Comparison of ENCODE assay signal across 25 cellular contexts in the genomic region with DNA sequence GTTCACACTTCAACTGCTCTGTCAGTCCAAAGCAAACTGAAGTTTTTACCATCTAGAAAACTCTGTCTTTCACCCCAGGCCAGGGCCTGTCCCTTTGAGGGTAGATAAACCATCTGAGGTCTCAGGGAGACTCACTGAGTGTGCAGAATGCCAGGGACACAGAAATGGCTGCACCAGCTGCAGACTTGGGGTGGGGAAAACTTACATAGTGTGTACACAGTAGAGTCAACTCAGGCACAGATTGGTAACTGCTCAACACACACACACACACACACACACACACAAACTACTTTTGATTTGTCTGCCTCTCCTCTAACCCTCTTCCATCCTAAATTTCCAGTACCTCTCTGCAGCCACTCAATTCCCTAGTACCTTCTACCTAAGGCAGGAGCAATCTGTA.
DNase-seq lines count a peak whose midpoint lies in the region; ATAC-seq, FAIRE-seq and TF ChIP-seq lines count a peak whose summit lies in the region.
"Had no signal": no experiment of that assay in that cellular context is flagged by ENCODE, and none has a peak within 500 bp of the region (broad histone marks: within the 10 kb centered on the region; RNA-seq: fewer than 3 reads in every experiment).

No MANE protein-coding gene starts in this region.

- dilution Hi-C loops in keratinocyte (cut with MboI; ENCODE audit: extremely low pct_ligation_motif_present, low sequenced_read_pairs): no loop called here

- peak overlapping the region; percentile 31 for H3K27ac Mint-ChIP-seq in Caco-2 (ENCODE audit: unreplicated experiment)
- no peak overlapping the region for H3K27ac Mint-ChIP-seq in neural progenitor cell
- no peak overlapping the region for H3K27ac Mint-ChIP-seq in natural killer cell
- H3K27ac Mint-ChIP-seq: B cell; CD4-positive, CD25-positive, alpha-beta regulatory T cell; CD8-positive, alpha-beta T cell had no signal

- no peak overlapping the region for H3K9ac ChIP-seq in SK-N-SH
- no peak overlapping the region for H3K9ac ChIP-seq in keratinocyte (ENCODE audit: control insufficient read depth, extremely low read depth, insufficient read depth, low read length)
- no peak overlapping the region for H3K9ac ChIP-seq in neural progenitor cell
- no peak overlapping the region for H3K9ac ChIP-seq in MM.1S (ENCODE audit: low read length)
- H3K9ac ChIP-seq: BLaER1 had no signal

- POLR2A ChIA-PET in SK-N-SH (lab: Yijun Ruan, JAX) (no interaction called here), Caco-2 (lab: Charles Lee) (no interaction called here)

- no peak for TF ChIP-seq CTCF in SK-N-SH (IDR thresholded peaks at IDR 0.05)
- no peak for TF ChIP-seq CTCF in Caco-2 (IDR thresholded peaks at IDR 0.05; ENCODE audit: insufficient read depth in 1 of 2, low read depth in 1 of 2, low read length in 1 of 2, severe bottlenecking in 1 of 2, unreplicated experiment in 1 of 2)
- no peak for TF ChIP-seq CTCF in keratinocyte (optimal IDR thresholded peaks at IDR 0.05 in 1 of 3, IDR thresholded peaks at IDR 0.05 in 1 of 3, conservative IDR thresholded peaks at IDR 0.05 in 1 of 3; ENCODE audit: extremely low read depth in 1 of 3, insufficient read depth in 2 of 3, low read length in 3 of 3)
- TF ChIP-seq CTCF in neural progenitor cell (IDR thresholded peaks at IDR 0.05): no peak
- TF ChIP-seq CTCF in MM.1S (IDR thresholded peaks at IDR 0.05; ENCODE audit: low read length): no peak
- no peak for TF ChIP-seq CTCF in natural killer cell (IDR thresholded peaks at IDR 0.05)

- BruUV-seq in Caco-2 (replicated peaks; lab: Mats Ljungman, UMichigan): no TSS peak

- no peaks in the 10 kb centered on the region for H3K9me1 ChIP-seq in keratinocyte (ENCODE audit: control insufficient read depth, extremely low read depth, insufficient read depth, low read length)

- no peaks in the 10 kb centered on the region for H3K9me3 ChIP-seq in SK-N-SH
- peaks cover 10% of the 10 kb centered on the region; the same call in 1 of the 2 replicates for H3K9me3 ChIP-seq in Caco-2
- H3K9me3 ChIP-seq in keratinocyte (ENCODE audit: control insufficient read depth, low read depth, low read length): no peaks in the 10 kb centered on the region
- no peaks in the 10 kb centered on the region for H3K9me3 ChIP-seq in neural progenitor cell (ENCODE audit: low read depth)
- no peaks in the 10 kb centered on the region for H3K9me3 ChIP-seq in MM.1S (replicated peaks; ENCODE audit: insufficient read depth, low read length)
- H3K9me3 ChIP-seq: BLaER1 had no signal

- no peak for ATAC-seq in SK-N-SH treated with all-trans-retinoic acid at 6 μM for 48 hours
- ATAC-seq in natural killer cell: no peak
- ATAC-seq: CD8-positive, alpha-beta T cell had no signal

- intact Hi-C loops in Caco-2 (cut with micrococcal nuclease; ENCODE audit: unreplicated experiment): loop anchor here (10.0 kb wide), 2 partner anchors 494 to 496 kb away; no protein-coding TSS in a partner anchor
- intact Hi-C loops in natural killer cell (cut with micrococcal nuclease): no loop called here

- H3K4me3 ChIP-seq in SK-N-SH (ENCODE audit: low read depth in 2 of 2, low read length in 1 of 2) (no peak overlapping the region), Caco-2 (ENCODE audit: low read depth, low read length) (no peak overlapping the region), keratinocyte (ENCODE audit: control insufficient read depth in 2 of 3, extremely low read depth in 1 of 3, insufficient read depth in 2 of 3, low read depth in 1 of 3, low read length in 3 of 3) (no peak overlapping the region), neural progenitor cell (no peak overlapping the region), MM.1S (ENCODE audit: low read length) (no peak overlapping the region), H7 (ENCODE audit: insufficient read depth, low read depth, low read length) (no peak overlapping the region)
- H3K4me3 ChIP-seq: BLaER1 had no signal

- H3K4me1 ChIP-seq in SK-N-SH (ENCODE audit: control insufficient read depth in 1 of 2, insufficient read depth in 2 of 2, low read depth in 1 of 2, low read length in 1 of 2): no peaks in the 10 kb centered on the region
- peaks cover 43% of the 10 kb centered on the region for H3K4me1 ChIP-seq in Caco-2
- peaks cover 18% of the 10 kb centered on the region for H3K4me1 ChIP-seq in keratinocyte (ENCODE audit: control insufficient read depth, extremely low read depth, insufficient read depth, low read length)
- peaks cover 7% of the 10 kb centered on the region for H3K4me1 ChIP-seq in neural progenitor cell
- H3K4me1 ChIP-seq in MM.1S (ENCODE audit: low read length): no peaks in the 10 kb centered on the region
- H3K4me1 ChIP-seq: BLaER1 had no signal

- H3K4me3 Mint-ChIP-seq in Caco-2 (ENCODE audit: unreplicated experiment) (no peak overlapping the region), neural progenitor cell (no peak overlapping the region), natural killer cell (no peak overlapping the region)
- H3K4me3 Mint-ChIP-seq: B cell; CD4-positive, CD25-positive, alpha-beta regulatory T cell; CD8-positive, alpha-beta T cell had no signal

- no peak for TF ChIP-seq EP300 in SK-N-SH (IDR thresholded peaks at IDR 0.05; ENCODE audit: borderline replicate concordance in 1 of 2, low read depth in 1 of 2, low read length in 1 of 2)

- DNase-seq in SK-N-SH (no peak), Caco-2 (no peak), keratinocyte (ENCODE audit: low read depth, low spot score) (no peak), neural progenitor cell (ENCODE audit: low spot score) (no peak), MM.1S (no peak), H7 (no peak), natural killer cell (no peak)
- DNase-seq: CD4-positive, CD25-positive, alpha-beta regulatory T cell; CD8-positive, alpha-beta T cell; DMS 273 treated with DMSO at 0.1 percent for 48 hours; DMS79; EL; GDM1; GOT3; HCEC 1CT had no signal

- H3K4me1 Mint-ChIP-seq in Caco-2 (ENCODE audit: low read depth, unreplicated experiment) (peaks cover 22% of the 10 kb centered on the region), neural progenitor cell (peaks cover 4% of the 10 kb centered on the region), natural killer cell (no peaks in the 10 kb centered on the region)
- H3K4me1 Mint-ChIP-seq: B cell; CD4-positive, CD25-positive, alpha-beta regulatory T cell had no signal

- H4K20me1 ChIP-seq in SK-N-SH (ENCODE audit: insufficient read depth) (no peaks in the 10 kb centered on the region), keratinocyte (ENCODE audit: control insufficient read depth, extremely low read depth, insufficient read depth, low read length) (no peaks in the 10 kb centered on the region), neural progenitor cell (ENCODE audit: low read depth) (no peaks in the 10 kb centered on the region), MM.1S (ENCODE audit: insufficient read depth, low read length) (no peaks in the 10 kb centered on the region)
- H4K20me1 ChIP-seq: BLaER1 had no signal

- no peak overlapping the region for H3K4me2 ChIP-seq in SK-N-SH
- no peak overlapping the region for H3K4me2 ChIP-seq in keratinocyte (ENCODE audit: control insufficient read depth, extremely low read depth, insufficient read depth, low read depth, low read length)
- H3K4me2 ChIP-seq in neural progenitor cell: no peak overlapping the region
- H3K4me2 ChIP-seq in MM.1S (ENCODE audit: low read depth, low read length): no peak overlapping the region
- H3K4me2 ChIP-seq: BLaER1 had no signal

- TF ChIP-seq RAD21 in SK-N-SH (IDR thresholded peaks at IDR 0.05; ENCODE audit: low read length): no peak

- H3K9me3 Mint-ChIP-seq in Caco-2 (ENCODE audit: unreplicated experiment) (peaks cover 27% of the 10 kb centered on the region), neural progenitor cell (no peaks in the 10 kb centered on the region), natural killer cell (peaks cover 0 to 6% of the 10 kb centered on the region in 2 donors)

- H2AFZ ChIP-seq in SK-N-SH (ENCODE audit: low read depth) (peak overlapping the region; percentile 57; the same call in 1 of the 2 replicates), keratinocyte (ENCODE audit: control insufficient read depth, low read length) (peak overlapping the region; percentile 70), neural progenitor cell (replicated peaks) (peak overlapping the region; percentile 47), MM.1S (ENCODE audit: low read length) (no peak overlapping the region)

- H3K27me3 Mint-ChIP-seq in Caco-2 (ENCODE audit: insufficient read depth, unreplicated experiment): no peaks in the 10 kb centered on the region
- H3K27me3 Mint-ChIP-seq in neural progenitor cell (ENCODE audit: insufficient read depth, low read depth): peaks cover 2% of the 10 kb centered on the region
- H3K27me3 Mint-ChIP-seq in natural killer cell (ENCODE audit: low read depth in 2 of 2): no peaks in the 10 kb centered on the region
- H3K27me3 Mint-ChIP-seq: B cell; CD4-positive, CD25-positive, alpha-beta regulatory T cell had no signal

- FAIRE-seq in keratinocyte (lab: Jason Lieb, UNC): no peak
- FAIRE-seq: A204.1, D721Med, GM12891, GM18507, H54 had no signal

- H3K36me3 ChIP-seq in SK-N-SH (replicated peaks in 1 of 2; ENCODE audit: control insufficient read depth in 1 of 2, insufficient read depth in 2 of 2, low read length in 1 of 2): no peaks in the 10 kb centered on the region
- H3K36me3 ChIP-seq in Caco-2 (ENCODE audit: control insufficient read depth, insufficient read depth, low read length): no peaks in the 10 kb centered on the region
- H3K36me3 ChIP-seq in keratinocyte (ENCODE audit: control insufficient read depth in 2 of 2, extremely low read depth in 1 of 2, insufficient read depth in 2 of 2, low read length in 2 of 2): no peaks in the 10 kb centered on the region
- no peaks in the 10 kb centered on the region for H3K36me3 ChIP-seq in neural progenitor cell
- H3K36me3 ChIP-seq in MM.1S (replicated peaks; ENCODE audit: insufficient read depth, low read length): no peaks in the 10 kb centered on the region
- H3K36me3 ChIP-seq in H7 (replicated peaks; ENCODE audit: control insufficient read depth, insufficient read depth, low read length): no peaks in the 10 kb centered on the region
- H3K36me3 ChIP-seq: BLaER1 had no signal

- H3K27ac ChIP-seq in SK-N-SH (ENCODE audit: low read depth in 2 of 2, low read length in 1 of 2): no peak overlapping the region
- peak overlapping the region; percentile 51 for H3K27ac ChIP-seq in keratinocyte (ENCODE audit: control insufficient read depth, insufficient read depth, low read length)
- H3K27ac ChIP-seq in neural progenitor cell: no peak overlapping the region
- no peak overlapping the region for H3K27ac ChIP-seq in MM.1S (ENCODE audit: low read length)
- H3K27ac ChIP-seq: 22Rv1, BLaER1, C4-2B had no signal

- H3F3A ChIP-seq in SK-N-SH (replicated peaks; ENCODE audit: insufficient read depth): peaks cover 6% of the 10 kb centered on the region
- no peaks in the 10 kb centered on the region for H3F3A ChIP-seq in neural progenitor cell (ENCODE audit: low read depth)
- H3F3A ChIP-seq in MM.1S (ENCODE audit: insufficient read depth, low read length): no peaks in the 10 kb centered on the region

- H3K36me3 Mint-ChIP-seq in Caco-2 (ENCODE audit: insufficient read depth, unreplicated experiment): peaks cover 21% of the 10 kb centered on the region
- no peaks in the 10 kb centered on the region for H3K36me3 Mint-ChIP-seq in neural progenitor cell
- H3K36me3 Mint-ChIP-seq in natural killer cell: no peaks in the 10 kb centered on the region
- H3K36me3 Mint-ChIP-seq: CD4-positive, CD25-positive, alpha-beta regulatory T cell; CD8-positive, alpha-beta T cell had no signal

- H3K27me3 ChIP-seq in SK-N-SH (ENCODE audit: insufficient read depth): no peaks in the 10 kb centered on the region
- no peaks in the 10 kb centered on the region for H3K27me3 ChIP-seq in Caco-2 (replicated peaks; ENCODE audit: control insufficient read depth, insufficient read depth, low read length)
- H3K27me3 ChIP-seq in keratinocyte (ENCODE audit: control insufficient read depth, extremely low read depth, insufficient read depth, low read length): no peaks in the 10 kb centered on the region
- no peaks in the 10 kb centered on the region for H3K27me3 ChIP-seq in neural progenitor cell
- no peaks in the 10 kb centered on the region for H3K27me3 ChIP-seq in MM.1S (replicated peaks; ENCODE audit: insufficient read depth, low read length)
- H3K27me3 ChIP-seq in H7 (ENCODE audit: control insufficient read depth, insufficient read depth, low read length): no peaks in the 10 kb centered on the region
- H3K27me3 ChIP-seq: BLaER1 had no signal

- no peaks in the 10 kb centered on the region for H3K9me2 ChIP-seq in SK-N-SH
- no peaks in the 10 kb centered on the region for H3K9me2 ChIP-seq in MM.1S (replicated peaks; ENCODE audit: insufficient read depth, low read length)

- H3K79me2 ChIP-seq in SK-N-SH (ENCODE audit: insufficient read depth): no peaks in the 10 kb centered on the region
- H3K79me2 ChIP-seq in keratinocyte (ENCODE audit: control insufficient read depth, insufficient read depth, low read length): no peaks in the 10 kb centered on the region
- H3K79me2 ChIP-seq in neural progenitor cell (ENCODE audit: low read depth): no peaks in the 10 kb centered on the region
- H3K79me2 ChIP-seq in MM.1S (ENCODE audit: low read length): no peaks in the 10 kb centered on the region

- CTCF ChIA-PET in SK-N-SH (lab: Yijun Ruan, JAX) (no interaction called here), Caco-2 (lab: Charles Lee) (no interaction called here)
